8 cellular contexts compared by ENCODE assay signal in the genomic region with DNA sequence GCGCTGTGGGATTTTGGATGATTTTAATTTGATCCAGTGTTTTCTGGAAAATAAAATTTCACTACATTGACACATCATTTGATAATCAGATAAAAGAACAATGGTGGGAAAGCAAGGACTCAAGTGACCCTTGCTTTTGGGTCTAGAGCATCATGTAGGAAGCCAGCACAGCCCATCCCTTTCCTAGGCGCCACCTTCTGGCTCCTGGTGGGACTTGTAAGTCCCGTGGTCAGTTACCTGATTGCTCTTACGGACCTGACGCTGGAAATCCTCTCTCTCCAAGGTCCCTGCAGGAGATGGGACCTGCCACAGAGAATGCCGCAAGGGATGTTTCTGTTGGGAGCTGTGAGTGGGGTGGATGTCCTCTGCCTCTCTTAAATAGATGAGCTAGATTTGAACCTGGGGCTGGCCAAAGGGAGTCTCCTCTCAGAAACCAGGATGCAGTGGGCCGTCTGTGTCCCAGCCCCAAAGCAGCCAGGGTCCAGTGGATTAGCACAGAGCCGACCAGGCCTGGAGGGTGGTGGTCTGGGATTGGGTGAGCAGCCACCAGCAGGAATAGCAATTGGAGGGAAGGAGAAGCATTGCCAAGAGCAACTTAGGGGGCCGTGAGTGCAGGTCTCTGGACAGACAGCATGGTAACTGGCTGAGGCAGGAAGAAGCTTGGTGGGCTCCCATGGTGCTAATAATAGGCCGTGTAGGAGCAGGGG. TPM values are rescaled to one million over a fixed set of nuclear protein-coding genes. Genes with fewer than 3 reads are reported as not detected.
DNase-seq lines count a peak whose midpoint lies in the region; ATAC-seq and TF ChIP-seq lines count a peak whose summit lies in the region.

No MANE protein-coding gene starts in this region.

- TF ChIP-seq CTCF in GM12874 (IDR thresholded peaks at IDR 0.05; ENCODE audit: insufficient read depth, low read depth, low read length) (peak; percentile 31; the same call in 1 of the 2 replicates), SK-N-SH (IDR thresholded peaks at IDR 0.05) (peak; percentile 50)

- no peaks in the 10 kb centered on the region for H3F3A ChIP-seq in SK-N-SH (replicated peaks; ENCODE audit: insufficient read depth)

- H3K36me3 ChIP-seq in SK-N-SH (replicated peaks in 1 of 2; ENCODE audit: control insufficient read depth in 1 of 2, insufficient read depth in 2 of 2, low read length in 1 of 2) (no peaks in the 10 kb centered on the region), iPS DF 6.9 (ENCODE audit: control insufficient read depth, insufficient read depth, low read length) (no peaks in the 10 kb centered on the region)

- H3K4me3 ChIP-seq in SK-N-SH (ENCODE audit: low read depth in 2 of 2, low read length in 1 of 2): no peak overlapping the region
- no peak overlapping the region for H3K4me3 ChIP-seq in iPS DF 6.9 (ENCODE audit: low read length)

- H3K79me2 ChIP-seq in SK-N-SH (ENCODE audit: insufficient read depth): no peaks in the 10 kb centered on the region

- H3K9me3 ChIP-seq in SK-N-SH: no peaks in the 10 kb centered on the region
- H3K9me3 ChIP-seq in iPS DF 6.9 (ENCODE audit: control insufficient read depth, insufficient read depth, low read length): no peaks in the 10 kb centered on the region

- H3K4me2 ChIP-seq in SK-N-SH: no peak overlapping the region

- no peak overlapping the region for H3K27ac ChIP-seq in SK-N-SH (ENCODE audit: low read depth in 2 of 2, low read length in 1 of 2)
- no peak overlapping the region for H3K27ac ChIP-seq in iPS DF 6.9 (ENCODE audit: low read length)

- POLR2A ChIA-PET in SK-N-SH (lab: Yijun Ruan, JAX): no interaction called here

- ATAC-seq in GM21576 (IDR thresholded peaks at IDR 0.05; ENCODE audit: unreplicated experiment) (no peak), HG02970 (IDR thresholded peaks at IDR 0.05; ENCODE audit: low FRiP score, unreplicated experiment) (no peak), HG02763 (IDR thresholded peaks at IDR 0.05; ENCODE audit: unreplicated experiment) (no peak)

- H3K9me2 ChIP-seq in SK-N-SH: no peaks in the 10 kb centered on the region

- H3K27me3 ChIP-seq in SK-N-SH (ENCODE audit: insufficient read depth): no peaks in the 10 kb centered on the region
- H3K27me3 ChIP-seq in iPS DF 6.9 (ENCODE audit: control insufficient read depth, insufficient read depth, low read length): no peaks in the 10 kb centered on the region

- TF ChIP-seq EP300 in SK-N-SH (IDR thresholded peaks at IDR 0.05; ENCODE audit: borderline replicate concordance in 1 of 2, low read depth in 1 of 2, low read length in 1 of 2): no peak

- CTCF ChIA-PET in SK-N-SH (lab: Yijun Ruan, JAX): interaction anchor here (0.7 to 1.4 kb wide), 7 partner anchors 13 to 163 kb away, joined by 3 to 6 read pairs (median 4); no protein-coding TSS in a partner anchor

- DNase-seq in ACHN (peak; percentile 32), SK-N-SH (peak; percentile 59), iPS DF 6.9 (ENCODE audit: low read depth, low spot score) (peak; percentile 61)
- no peak for DNase-seq in activated CD4-positive, CD25-positive, alpha-beta regulatory T cell treated with anti-CD3 and anti-CD28 coated beads, Interleukin-2, amount 50 U/mL, for 72 hours

- TF ChIP-seq RAD21 in SK-N-SH (IDR thresholded peaks at IDR 0.05; ENCODE audit: low read length): peak; percentile 50

- no peak overlapping the region for H2AFZ ChIP-seq in SK-N-SH (ENCODE audit: low read depth)

- no peak overlapping the region for H3K9ac ChIP-seq in SK-N-SH

- WGBS in SK-N-SH (ENCODE audit: low lambda C conversion rate): 75% methylated on average over 9 of the region's 10 CpGs
- WGBS in iPS DF 6.9 (ENCODE audit: insufficient coverage, insufficient read length): no CpG with 5 or more reads among the region's 10 CpGs

- in situ Hi-C loops in ACHN (cut with HindIII; ENCODE audit: low pct_ligation_motif_present, low pct_unique_long_range_greater_than_20kb, low sequenced_read_pairs): no loop called here

- H3K4me1 ChIP-seq in SK-N-SH (ENCODE audit: control insufficient read depth in 1 of 2, insufficient read depth in 2 of 2, low read depth in 1 of 2, low read length in 1 of 2) (peaks cover 0 to 15% of the 10 kb centered on the region in 2 experiments; a peak in 1 of 4 replicates), iPS DF 6.9 (ENCODE audit: control insufficient read depth, insufficient read depth, low read length) (no peaks in the 10 kb centered on the region)

- 0 out of 2 replicates have a peak, but pooled peaks cover 5% of the 10 kb centered on the region for H4K20me1 ChIP-seq in SK-N-SH (ENCODE audit: insufficient read depth)

TF ChIP-seq in SK-N-SH, 30 proteins besides CTCF, POLR2A, EP300 and RAD21:
- TF ChIP-seq SMC3 (IDR thresholded peaks at IDR 0.05; ENCODE audit: low read depth, low read length) (peak; percentile 50), FOSL2 (IDR thresholded peaks at IDR 0.05; ENCODE audit: borderline replicate concordance, low read depth) (no peak), FOXJ3 (CRISPR knock-in tag; IDR thresholded peaks at IDR 0.05) (no peak)

RNA-seq across cellular contexts. Expression of a gene that starts 21.7 kb away (rescaled TPM):
- polyA plus RNA-seq in SK-N-SH (2012; rRNA removed): 23.1 and 26.1 TPM in 2 replicates
- polyA plus RNA-seq in SK-N-SH (2012; cell fraction: cytosol; rRNA removed): 18.3 and 23.3 TPM in 2 replicates
- 19.2 and 25.7 TPM in 2 replicates for polyA plus RNA-seq in SK-N-SH (2012; cell fraction: nucleus; rRNA removed)
